ENCODE assay signal across 28 cellular contexts in genomic region chr14:83372271-83372670, GRCh38.
"Had no signal": no experiment of that assay in that cellular context is flagged by ENCODE, and none has a peak within 500 bp of the region (broad histone marks: within the 10 kb centered on the region; RNA-seq: fewer than 3 reads in every experiment).

No MANE protein-coding gene starts in this region.

- H3K9me3 ChIP-seq: gastroesophageal sphincter, mucosa of descending colon, tibial artery, upper lobe of right lung had no signal

- H3K4me3 ChIP-seq: coronary artery, dorsolateral prefrontal cortex, gastroesophageal sphincter, hepatocyte, mucosa of descending colon, spleen, suprapubic skin, tibial artery, upper lobe of right lung had no signal

- H3K27ac ChIP-seq: brain microvascular endothelial cell, coronary artery, dorsolateral prefrontal cortex, gastroesophageal sphincter, hepatocyte, spleen, suprapubic skin, tibial artery, upper lobe of right lung had no signal

- FAIRE-seq: astrocyte, keratinocyte had no signal

- DNase-seq: activated CD4-positive, alpha-beta memory T cell treated with anti-CD3 and anti-CD28 coated beads for 36 hours; activated CD4-positive, alpha-beta T cell treated with anti-CD3 and anti-CD28 coated beads, Interleukin-2, amount 10 ng/mL, durations not matched to agents 24 days and 14 days; activated CD4-positive, CD25-positive, alpha-beta regulatory T cell treated with anti-CD3 and anti-CD28 coated beads, Interleukin-2, amount 50 U/mL, for 72 hours; activated CD8-positive, alpha-beta memory T cell treated with anti-CD3 and anti-CD28 coated beads, Interleukin-2, amount 50 U/mL, for 4 hours; activated effector memory CD4-positive, alpha-beta T cell treated with anti-CD3 and anti-CD28 coated beads, Interleukin-2, amount 50 U/mL, for 16 hours; activated naive CD4-positive, alpha-beta T cell treated with anti-CD3 and anti-CD28 coated beads for 36 hours; activated naive CD8-positive, alpha-beta T cell treated with anti-CD3 and anti-CD28 coated beads, Interleukin-2, amount 10 ng/mL, durations not matched to agents 7 days and 5 days; activated T-cell treated with anti-CD3 and anti-CD28 coated beads, Interleukin-2, amount 50 U/mL, for 1 hour; amniotic stem cell; brain microvascular endothelial cell; dorsolateral prefrontal cortex; effector memory CD8-positive, alpha-beta T cell; erythroblast; left cardiac atrium; left ventricle myocardium superior; mucosa of descending colon; posterior cingulate gyrus; right cardiac atrium; spleen; stimulated activated naive CD4-positive, alpha-beta T cell; tibial artery; upper lobe of right lung had no signal

- H3K36me3 ChIP-seq: brain microvascular endothelial cell, gastroesophageal sphincter, spleen, suprapubic skin, tibial artery, upper lobe of right lung had no signal
